In genomic region chr11:46222485-46223251, GRCh38 we compare ENCODE assay signal across 1 cellular context.
TF ChIP-seq lines count a peak whose summit lies in the region.

No MANE protein-coding gene starts in this region.

TF ChIP-seq in IMR-90, 13 proteins besides CTCF, POLR2A, EP300 and RAD21 (continued from another document):
- TF ChIP-seq NFE2L2 (IDR thresholded peaks at IDR 0.05; ENCODE audit: low read depth, low read length) (no peak), CHD1 (IDR thresholded peaks at IDR 0.05; ENCODE audit: low read depth, low read length) (no peak), CEBPB (IDR thresholded peaks at IDR 0.05; ENCODE audit: low read depth, low read length) (no peak)
